Comparison of ENCODE assay signal across 8 cellular contexts in genomic region chr5:147306351-147306750, GRCh38.
"Had no signal": no experiment of that assay in that cellular context is flagged by ENCODE, and none has a peak within 500 bp of the region (broad histone marks: within the 10 kb centered on the region; RNA-seq: fewer than 3 reads in every experiment).

No MANE protein-coding gene starts in this region.

- H3K4me3 ChIP-seq: GM23338, K562 had no signal

- H3K9me3 Mint-ChIP-seq: GM23338, H9 had no signal

- DNase-seq: H9, HCEC 1CT, IMR-90 had no signal

- ATAC-seq: GM23338, K562 had no signal

- H3K4me3 Mint-ChIP-seq: GM23338, H9 had no signal

- H3K27ac Mint-ChIP-seq: GM23338, H9 had no signal

- FAIRE-seq: H1, H54, HTR-8/SVneo, K562 had no signal
